ENCODE assay signal across 8 cellular contexts in the genomic region with DNA sequence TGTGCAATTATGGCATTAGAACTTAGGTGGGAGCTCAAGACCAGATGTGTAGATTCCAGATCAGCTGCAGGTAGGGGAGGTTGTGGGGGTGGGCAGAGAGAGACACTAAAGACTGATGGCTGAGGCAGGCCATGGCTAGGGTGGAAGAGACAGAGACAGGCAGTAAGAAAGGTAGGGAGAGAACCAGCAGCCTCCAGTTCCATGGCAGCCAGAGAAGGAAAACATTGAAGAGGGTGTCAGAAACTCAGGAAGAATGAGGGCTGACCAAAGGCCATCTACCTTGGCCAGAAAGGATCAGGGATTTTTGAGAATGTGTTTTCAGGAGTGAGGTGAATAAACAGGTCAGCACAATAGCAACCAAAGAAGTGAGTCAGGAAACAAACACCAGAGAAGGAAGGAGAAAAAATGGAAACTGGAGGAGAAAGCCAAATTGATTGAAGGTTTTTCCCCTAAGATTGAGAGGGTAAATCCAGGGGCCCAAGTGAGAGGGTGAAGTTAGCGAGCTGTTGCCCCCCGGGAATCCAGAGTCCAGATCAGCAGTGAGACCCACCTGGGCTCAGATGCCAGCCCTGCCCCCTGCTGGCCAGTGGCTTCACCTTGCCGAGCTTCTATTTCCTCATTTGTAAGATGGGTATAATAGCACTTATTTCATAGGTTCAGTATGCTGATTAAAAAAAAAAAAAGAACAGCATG. TPM values are rescaled to one million over a fixed set of nuclear protein-coding genes. Genes with fewer than 3 reads are reported as not detected.
DNase-seq lines count a peak whose midpoint lies in the region; ATAC-seq, FAIRE-seq and TF ChIP-seq lines count a peak whose summit lies in the region.

No MANE protein-coding gene starts in this region.

- no peak overlapping the region for H3K4me2 ChIP-seq in neuronal stem cell (ENCODE audit: insufficient read depth, low read length, poor library complexity, severe bottlenecking)

- no peak overlapping the region for H3K18ac ChIP-seq in neuronal stem cell (ENCODE audit: low read length)

- peaks cover 0 to 57% (median 5%) of the 10 kb centered on the region in 9 donors for H3K36me3 ChIP-seq in heart right ventricle
- peaks cover 0 to 14% of the 10 kb centered on the region in 2 donors for H3K36me3 ChIP-seq in neuronal stem cell (replicated peaks in 1 of 2; ENCODE audit: control insufficient read depth in 2 of 2, insufficient read depth in 2 of 2, low read length in 2 of 2)

- H3K9me3 ChIP-seq in heart right ventricle (no peaks in the 10 kb centered on the region), neuronal stem cell (replicated peaks in 1 of 2; ENCODE audit: control insufficient read depth in 2 of 2, insufficient read depth in 1 of 2, low read depth in 1 of 2, low read length in 2 of 2) (no peaks in the 10 kb centered on the region)

- H3K27me3 ChIP-seq in heart right ventricle (no peaks in the 10 kb centered on the region), neuronal stem cell (ENCODE audit: control insufficient read depth in 3 of 3, insufficient read depth in 3 of 3, low read depth in 1 of 3, low read length in 3 of 3) (no peaks in the 10 kb centered on the region)

- DNase-seq in AG04449 (ENCODE audit: low read depth, low spot score) (no peak), GM19239 (ENCODE audit: insufficient read length, low spot score) (peak; percentile 28), OCI-M1 (lab: John Stamatoyannopoulos, UW) (peak; percentile 71), heart right ventricle (peak in 1 of 2 donors; percentile 39), neuronal stem cell (ENCODE audit: low spot score) (no peak)
- peak; percentile 40 for DNase-seq in activated T-helper 9 cell treated with anti-CD3 and anti-CD28 coated beads, Interleukin-2, amount 50 U/mL, for 16 hours (ENCODE audit: low read depth)
- DNase-seq in stimulated activated CD4-positive, alpha-beta T cell treated with anti-CD3 and anti-CD28 coated beads, Interleukin-15, amount 100 ng/mL, for 24 hours = peak; percentile 64

- TF ChIP-seq CTCF in AG04449 (IDR thresholded peaks at IDR 0.05; ENCODE audit: insufficient read depth, low read length, missing control alignments) = peak; percentile 70
- peak; percentile 30 to 71 (median 61) for TF ChIP-seq CTCF in heart right ventricle (IDR thresholded peaks at IDR 0.05)

- no peak overlapping the region for H2BK5ac ChIP-seq in neuronal stem cell (ENCODE audit: low read length)

- no peak overlapping the region for H2AK5ac ChIP-seq in neuronal stem cell (ENCODE audit: low read depth, low read length)

- no peak overlapping the region for H2BK15ac ChIP-seq in neuronal stem cell (ENCODE audit: low read length)

- H3K4me3 ChIP-seq in AG04449 (ENCODE audit: low read depth, low read length) (no peak overlapping the region), heart right ventricle (no peak overlapping the region), neuronal stem cell (ENCODE audit: low read length in 2 of 2) (no peak overlapping the region)

- H3K4me1 ChIP-seq in heart right ventricle (peaks cover 12 to 87% (median 65%) of the 10 kb centered on the region in 9 donors), neuronal stem cell (ENCODE audit: control insufficient read depth in 2 of 2, insufficient read depth in 1 of 2, low read depth in 1 of 2, low read length in 2 of 2) (peaks cover 0 to 3% of the 10 kb centered on the region in 2 donors)

- H4K91ac ChIP-seq in neuronal stem cell (ENCODE audit: low read depth, low read length, poor library complexity) = no peak overlapping the region

- H3K9ac ChIP-seq in neuronal stem cell (ENCODE audit: low read depth, low read length, poor library complexity) = no peak overlapping the region

- no peak overlapping the region for H3K4ac ChIP-seq in neuronal stem cell (ENCODE audit: low read length)

- H3K27ac ChIP-seq in heart right ventricle (peak overlapping the region in 7 of 10 donors; percentile 28 to 88 (median 42)), neuronal stem cell (replicated peaks; ENCODE audit: low read length) (no peak overlapping the region)

- POLR2A ChIA-PET in AG04449 (lab: Yijun Ruan, JAX) = no interaction called here

- H2AFZ ChIP-seq in neuronal stem cell (ENCODE audit: low read length) = no peak overlapping the region

- WGBS in heart right ventricle, 2 donors = 69 to 70% methylated on average over 3 of the region's 3 CpGs
- no CpG with 5 or more reads among the region's 3 CpGs for WGBS in neuronal stem cell (ENCODE audit: extremely low coverage in 2 of 2, insufficient read length in 2 of 2, insufficient replicate concordance in 1 of 2), 2 donors

- CTCF ChIA-PET in AG04449 (lab: Yijun Ruan, JAX) = interaction anchor here (0.5 to 9.4 kb wide), 29 partner anchors 10 to 250 kb away, joined by 3 to 122 read pairs (median 5); no protein-coding TSS in a partner anchor

- no peak overlapping the region for H4K8ac ChIP-seq in neuronal stem cell (ENCODE audit: low read depth, low read length)

- H3K79me1 ChIP-seq in neuronal stem cell (ENCODE audit: low read depth, low read length) = no peaks in the 10 kb centered on the region

- no peak overlapping the region for H3K23ac ChIP-seq in neuronal stem cell (ENCODE audit: low read depth, low read length, poor library complexity)

- peak in 2 of 8 donors; percentile 26 to 27 for ATAC-seq in heart right ventricle
- no peak for ATAC-seq in GM18520 (IDR thresholded peaks at IDR 0.05; ENCODE audit: unreplicated experiment)

- no peak overlapping the region for H3K14ac ChIP-seq in neuronal stem cell (ENCODE audit: low read length)

- H2BK120ac ChIP-seq in neuronal stem cell (ENCODE audit: low read depth, low read length) = no peak overlapping the region

- H2BK12ac ChIP-seq in neuronal stem cell (ENCODE audit: low read length) = no peak overlapping the region

- intact Hi-C loops in heart right ventricle (cut with DNase I) = loop anchor here in 1 of 10 donors (5.0 kb wide), 1 partner anchor 42 kb away; a partner anchor contains a TSS

- FAIRE-seq in GM19239 (lab: Jason Lieb, UNC) = peak; percentile 31

RNA-seq across cellular contexts. Expression of a gene that starts 41.0 kb away (rescaled TPM):
- 100 to 1,000 TPM in 8 of 10 donors, 10 to 100 TPM in 2; 74.9 to 201 (median 123) TPM for total RNA-seq in heart right ventricle
- 10 to 100 TPM in 1 of 2 donors, 1 to 10 TPM in 1; 9.1 to 41.6 TPM for polyA plus RNA-seq in heart right ventricle
- 7.2 TPM for polyA plus RNA-seq in neuronal stem cell (2013, experiment 1 of 2)
- 7.2 TPM for polyA plus RNA-seq in neuronal stem cell (2013, experiment 2 of 2)

Comparison
In these comparisons a context has a peak if more than half of its experiments do, and no peak if none do; other contexts are left out.
1. DNase-seq: peak in GM19239 (single experiment), OCI-M1 (single experiment), activated T-helper 9 cell treated with anti-CD3 and anti-CD28 coated beads, Interleukin-2, amount 50 U/mL, for 16 hours (single experiment) and stimulated activated CD4-positive, alpha-beta T cell treated with anti-CD3 and anti-CD28 coated beads, Interleukin-15, amount 100 ng/mL, for 24 hours (single experiment); none in AG04449 (single experiment) and neuronal stem cell (single experiment).